ENCODE assay signal across 7 cellular contexts in the genomic region with DNA sequence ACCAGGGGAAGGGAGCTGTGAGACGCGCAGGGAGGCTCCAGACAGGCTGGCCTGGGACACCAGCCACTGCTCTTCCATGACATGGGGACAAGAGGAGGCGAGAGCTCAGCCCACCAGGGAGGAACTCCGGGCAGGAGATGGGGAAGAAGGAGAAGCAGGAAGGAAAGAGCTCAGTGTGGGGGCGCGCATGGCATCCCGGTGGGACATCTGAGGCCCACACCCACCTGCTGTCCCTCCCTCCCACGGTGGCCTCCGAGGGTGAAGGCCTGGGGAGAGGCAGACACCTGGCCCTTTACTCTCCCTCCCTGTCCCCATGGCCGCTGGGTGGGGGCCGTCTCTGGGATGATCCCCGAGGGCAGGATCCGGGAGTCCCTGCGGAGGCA. TPM values are rescaled to one million over a fixed set of nuclear protein-coding genes. Genes with fewer than 3 reads are reported as not detected.
A peak's percentile ranks its signal among the peaks of the same experiment; 100 is the strongest.
DNase-seq lines count a peak whose midpoint lies in the region; ATAC-seq and TF ChIP-seq lines count a peak whose summit lies in the region.
"Not testable (repeated sequence)": the region's sequence is repeated elsewhere in the genome, so short reads cannot be mapped to it uniquely, and the experiment has no call there.
"Had no signal": no experiment of that assay in that cellular context is flagged by ENCODE, and none has a peak within 500 bp of the region (broad histone marks: within the 10 kb centered on the region; RNA-seq: fewer than 3 reads in every experiment).

No MANE protein-coding gene starts in this region.

- not testable (repeated sequence) for H3K36me3 ChIP-seq in CD8-positive, alpha-beta T cell (ENCODE audit: insufficient read depth, low read length); KMS-11 (ENCODE audit: insufficient read depth); mucosa of descending colon (ENCODE audit: low read depth)

- H3K4me1 Mint-ChIP-seq in CD8-positive, alpha-beta T cell (ENCODE audit: low read depth): peaks cover 45% of the 10 kb centered on the region
- H3K4me1 Mint-ChIP-seq in endothelial cell (ENCODE audit: unreplicated experiment): peaks cover 37% of the 10 kb centered on the region
- peaks cover 44% of the 10 kb centered on the region for H3K4me1 Mint-ChIP-seq in stimulated activated memory B cell treated with anti-CD40 and anti-IgM and Interleukin-4, amounts not matched to agents 10 μg/mL and 1 μg/mL and 100 μg/mL, for 72 hours

- H4K20me1 ChIP-seq in KMS-11 (ENCODE audit: insufficient read depth): not testable (repeated sequence)

- not testable (repeated sequence) for H3K79me2 ChIP-seq in KMS-11 (ENCODE audit: insufficient read depth, low read depth)

- ATAC-seq in CD8-positive, alpha-beta T cell; stimulated activated memory B cell treated with anti-CD40 and anti-IgM and Interleukin-4, amounts not matched to agents 10 μg/mL and 1 μg/mL and 100 μg/mL, for 72 hours: not testable (repeated sequence)
- peak; percentile 1 for ATAC-seq in mucosa of descending colon

- CTCF ChIA-PET in CD8-positive, alpha-beta T cell (lab: Charles Lee): interaction anchor here (0.7 to 1.6 kb wide), 2 partner anchors 37 to 170 kb away, joined by 3 read pairs; no protein-coding TSS in a partner anchor

- intact Hi-C loops in CD8-positive, alpha-beta T cell (cut with DNase I, micrococcal nuclease): loop anchor here in 1 of 2 experiments (5.0 kb wide), 2 partner anchors 33 to 47 kb away; no protein-coding TSS in a partner anchor
- intact Hi-C loops in mucosa of descending colon (cut with DNase I, micrococcal nuclease): not testable (repeated sequence)

- not testable (repeated sequence) for H3K27me3 Mint-ChIP-seq in CD8-positive, alpha-beta T cell (ENCODE audit: low read depth); endothelial cell (ENCODE audit: unreplicated experiment); stimulated activated memory B cell treated with anti-CD40 and anti-IgM and Interleukin-4, amounts not matched to agents 10 μg/mL and 1 μg/mL and 100 μg/mL, for 72 hours

- 0 out of 2 replicates have a peak overlapping the region, but pooled peaks have one; percentile 18 for H2AFZ ChIP-seq in KMS-11 (ENCODE audit: low read depth)

- not testable (repeated sequence) for TF ChIP-seq CTCF in CD8-positive, alpha-beta T cell (IDR thresholded peaks at IDR 0.05); KMS-11 (conservative IDR thresholded peaks at IDR 0.05; ENCODE audit: low read depth, low read length); endothelial cell (IDR thresholded peaks at IDR 0.05; ENCODE audit: unreplicated experiment); mucosa of descending colon (IDR thresholded peaks at IDR 0.05)

- not testable (repeated sequence) for H3K9me3 Mint-ChIP-seq in CD8-positive, alpha-beta T cell; endothelial cell (ENCODE audit: unreplicated experiment); stimulated activated memory B cell treated with anti-CD40 and anti-IgM and Interleukin-4, amounts not matched to agents 10 μg/mL and 1 μg/mL and 100 μg/mL, for 72 hours

- peaks cover 14% of the 10 kb centered on the region for H3K36me3 Mint-ChIP-seq in CD8-positive, alpha-beta T cell
- not testable (repeated sequence) for H3K36me3 Mint-ChIP-seq in endothelial cell (ENCODE audit: low read depth, unreplicated experiment)
- H3K36me3 Mint-ChIP-seq in stimulated activated memory B cell treated with anti-CD40 and anti-IgM and Interleukin-4, amounts not matched to agents 10 μg/mL and 1 μg/mL and 100 μg/mL, for 72 hours: peaks cover 14% of the 10 kb centered on the region

- not testable (repeated sequence) for H3K9ac ChIP-seq in KMS-11

- peak overlapping the region; percentile 86 for H3K4me3 Mint-ChIP-seq in CD8-positive, alpha-beta T cell
- peak overlapping the region; percentile 93 for H3K4me3 Mint-ChIP-seq in endothelial cell (ENCODE audit: unreplicated experiment)
- H3K4me3 Mint-ChIP-seq in stimulated activated memory B cell treated with anti-CD40 and anti-IgM and Interleukin-4, amounts not matched to agents 10 μg/mL and 1 μg/mL and 100 μg/mL, for 72 hours: peak overlapping the region; percentile 91

- not testable (repeated sequence) for H3K4me2 ChIP-seq in KMS-11

- H3K4me1 ChIP-seq in CD8-positive, alpha-beta T cell (ENCODE audit: insufficient read depth, low read length): peaks cover 18% of the 10 kb centered on the region
- peaks cover 11% of the 10 kb centered on the region for H3K4me1 ChIP-seq in KMS-11 (ENCODE audit: low read depth, poor library complexity, severe bottlenecking)
- not testable (repeated sequence) for H3K4me1 ChIP-seq in mucosa of descending colon (ENCODE audit: low read depth)

- not testable (repeated sequence) for H3K27me3 ChIP-seq in CD8-positive, alpha-beta T cell (ENCODE audit: insufficient read depth, low read length); KMS-11 (ENCODE audit: insufficient read depth, low read depth)

- H3K9me3 ChIP-seq in CD8-positive, alpha-beta T cell (ENCODE audit: low read length); mucosa of descending colon: not testable (repeated sequence)

- not testable (repeated sequence) for H3K27ac ChIP-seq in CD8-positive, alpha-beta T cell (ENCODE audit: low read depth, low read length); KMS-11

- not testable (repeated sequence) for DNase-seq in CD8-positive, alpha-beta T cell; endothelial cell (ENCODE audit: low spot score); mucosa of descending colon
- peak; percentile 41 to 42 for DNase-seq in activated T-cell treated with anti-CD3 and anti-CD28 coated beads, Interleukin-2, amount 50 U/mL, for 48 hours

- peak overlapping the region; percentile 93 for H3K27ac Mint-ChIP-seq in CD8-positive, alpha-beta T cell
- peak overlapping the region; percentile 81 for H3K27ac Mint-ChIP-seq in endothelial cell (ENCODE audit: unreplicated experiment)
- H3K27ac Mint-ChIP-seq in stimulated activated memory B cell treated with anti-CD40 and anti-IgM and Interleukin-4, amounts not matched to agents 10 μg/mL and 1 μg/mL and 100 μg/mL, for 72 hours: peak overlapping the region; percentile 93

- POLR2A ChIA-PET in CD8-positive, alpha-beta T cell (lab: Charles Lee): not testable (repeated sequence)

- H3K4me3 ChIP-seq in CD8-positive, alpha-beta T cell (ENCODE audit: low read depth, low read length); KMS-11 (IDR thresholded peaks at IDR 0.05; ENCODE audit: insufficient read depth, low read depth, low read length); mucosa of descending colon: not testable (repeated sequence)

RNA-seq across cellular contexts. Expression of gene APOBEC3F, which starts 0.5 kb away (rescaled TPM):
- total RNA-seq in CD8-positive, alpha-beta T cell: 1 to 10 TPM; 6.7 to 8.3 TPM
- total RNA-seq in endothelial cell (ENCODE audit: unreplicated experiment): 21.1 TPM
- 10 to 100 TPM in 1 of 3 donors, 1 to 10 TPM in 2; 7.4 to 14.1 (median 8.8) TPM for total RNA-seq in mucosa of descending colon

RNA-seq across cellular contexts. Expression of gene APOBEC3D, which starts 19.2 kb away (rescaled TPM):
- 1 to 10 TPM; 6.3 to 7.1 TPM for total RNA-seq in CD8-positive, alpha-beta T cell
- 6.5 TPM for total RNA-seq in endothelial cell (ENCODE audit: unreplicated experiment)
- total RNA-seq in mucosa of descending colon: 1 to 10 TPM; 4.6 to 7.0 (median 6.5) TPM

RNA-seq across cellular contexts. Expression of gene APOBEC3C, which starts 26.1 kb away (rescaled TPM):
- total RNA-seq in CD8-positive, alpha-beta T cell: 10 to 100 TPM; 14.1 to 15.8 TPM
- 10.9 TPM for total RNA-seq in endothelial cell (ENCODE audit: unreplicated experiment)
- 10 to 100 TPM; 23.1 to 30.6 (median 24.1) TPM for total RNA-seq in mucosa of descending colon

RNA-seq across cellular contexts. Expression of gene APOBEC3G, which starts 36.9 kb away (rescaled TPM):
- 10 to 100 TPM; 44.9 to 45.9 TPM for total RNA-seq in CD8-positive, alpha-beta T cell
- 9.0 TPM for total RNA-seq in endothelial cell (ENCODE audit: unreplicated experiment)
- 1 to 10 TPM; 5.7 to 6.2 (median 6.1) TPM for total RNA-seq in mucosa of descending colon

RNA-seq across cellular contexts. Expression of gene APOBEC3H, which starts 56.9 kb away (rescaled TPM):
- total RNA-seq in CD8-positive, alpha-beta T cell: 1 to 10 TPM; 1.6 TPM
- total RNA-seq in endothelial cell (ENCODE audit: unreplicated experiment) (not detected), mucosa of descending colon (under 1 TPM in 1 of 3 donors, not detected in 2; 0.51 TPM)
- total RNA-seq: M059J had no signal
